Comparison of ENCODE assay signal across 27 cellular contexts in genomic region chr9:130302785-130303612, GRCh38. TPM values are rescaled to one million over a fixed set of nuclear protein-coding genes. Genes with fewer than 3 reads are reported as not detected.
"Had no signal": no experiment of that assay in that cellular context is flagged by ENCODE, and none has a peak within 500 bp of the region (broad histone marks: within the 10 kb centered on the region; RNA-seq: fewer than 3 reads in every experiment).

No MANE protein-coding gene starts in this region.

- H3K4me3 Mint-ChIP-seq: activated CD4-positive, alpha-beta T cell treated with anti-CD3 and anti-CD28 coated beads, Interleukin-2, amount 10 ng/mL, durations not matched to agents 7 days and 5 days; activated CD8-positive, alpha-beta memory T cell treated with anti-CD3 and anti-CD28 coated beads, Interleukin-2, amount 10 ng/mL, durations not matched to agents 7 days and 5 days; activated CD8-positive, alpha-beta T cell treated with anti-CD3 and anti-CD28 coated beads for 36 hours; activated naive CD4-positive, alpha-beta T cell treated with anti-CD3 and anti-CD28 coated beads, Interleukin-2, amount 50 U/mL, for 24 hours; activated T-helper 1 cell treated with anti-CD3 and anti-CD28 coated beads, Interleukin-12 subunit alpha, Interleukin-12 subunit beta, Interleukin-2, Interleukin-4 antibody, amounts not matched to agents 30 ng/mL and 10 ng/mL and 1 ng/mL, durations not matched to agents 14 hours and 24 hours and 36 hours; naive thymus-derived CD4-positive, alpha-beta T cell; neural crest cell; stimulated activated naive B cell treated with anti-CD40 and anti-IgM and Interleukin-4, amounts not matched to agents 10 μg/mL and 1 μg/mL and 100 μg/mL, for 72 hours; T-cell; T-helper 2 cell treated with Interferon-gamma antibody and Interleukin-4, amounts not matched to agents 5 μg/mL and 100 μg/mL, for 36 hours had no signal

- H3K9me3 ChIP-seq: body of pancreas, lower lobe of right lung, mucosa of descending colon had no signal

- H3K27me3 ChIP-seq: body of pancreas, cardiac muscle cell had no signal

- H3K27ac Mint-ChIP-seq: activated CD4-positive, alpha-beta T cell treated with anti-CD3 and anti-CD28 coated beads, Interleukin-2, amount 10 ng/mL, durations not matched to agents 7 days and 5 days; activated CD8-positive, alpha-beta memory T cell treated with anti-CD3 and anti-CD28 coated beads, Interleukin-2, amount 10 ng/mL, durations not matched to agents 7 days and 5 days; activated CD8-positive, alpha-beta T cell treated with anti-CD3 and anti-CD28 coated beads for 36 hours; activated naive CD4-positive, alpha-beta T cell treated with anti-CD3 and anti-CD28 coated beads, Interleukin-2, amount 50 U/mL, for 24 hours; activated T-helper 1 cell treated with anti-CD3 and anti-CD28 coated beads, Interleukin-12 subunit alpha, Interleukin-12 subunit beta, Interleukin-2, Interleukin-4 antibody, amounts not matched to agents 30 ng/mL and 10 ng/mL and 1 ng/mL, durations not matched to agents 14 hours and 24 hours and 36 hours; naive thymus-derived CD4-positive, alpha-beta T cell; progenitor cell of endocrine pancreas; stimulated activated naive B cell treated with anti-CD40 and anti-IgM and Interleukin-4, amounts not matched to agents 10 μg/mL and 1 μg/mL and 100 μg/mL, for 72 hours; T-cell; T-helper 2 cell treated with Interferon-gamma antibody and Interleukin-4, amounts not matched to agents 5 μg/mL and 100 μg/mL, for 36 hours had no signal

- H3K9me3 Mint-ChIP-seq: activated CD4-positive, alpha-beta T cell treated with anti-CD3 and anti-CD28 coated beads, Interleukin-2, amount 10 ng/mL, durations not matched to agents 7 days and 5 days; activated CD8-positive, alpha-beta T cell treated with anti-CD3 and anti-CD28 coated beads for 36 hours; activated naive CD4-positive, alpha-beta T cell treated with anti-CD3 and anti-CD28 coated beads, Interleukin-2, amount 50 U/mL, for 24 hours; neural crest cell; T-helper 2 cell treated with Interferon-gamma antibody and Interleukin-4, amounts not matched to agents 5 μg/mL and 100 μg/mL, for 36 hours had no signal

- H3K36me3 ChIP-seq: cardiac muscle cell, lower lobe of right lung had no signal

- H3K27me3 Mint-ChIP-seq: activated CD4-positive, alpha-beta T cell treated with anti-CD3 and anti-CD28 coated beads, Interleukin-2, amount 10 ng/mL, durations not matched to agents 7 days and 5 days; activated CD8-positive, alpha-beta memory T cell treated with anti-CD3 and anti-CD28 coated beads, Interleukin-2, amount 10 ng/mL, durations not matched to agents 7 days and 5 days; activated CD8-positive, alpha-beta T cell treated with anti-CD3 and anti-CD28 coated beads for 36 hours had no signal

- ATAC-seq: activated CD4-positive, CD25-positive, alpha-beta regulatory T cell treated with anti-CD3 and anti-CD28 coated beads, Interleukin-2, amount 50 U/mL, for 24 hours; activated CD8-positive, alpha-beta memory T cell treated with anti-CD3 and anti-CD28 coated beads, Interleukin-2, amount 10 ng/mL, durations not matched to agents 7 days and 5 days; activated CD8-positive, alpha-beta T cell treated with anti-CD3 and anti-CD28 coated beads for 36 hours; body of pancreas; lower lobe of right lung; mucosa of descending colon; naive thymus-derived CD4-positive, alpha-beta T cell; stimulated activated naive B cell treated with anti-CD40 and anti-IgM and Interleukin-4, amounts not matched to agents 10 μg/mL and 1 μg/mL and 100 μg/mL, for 72 hours; T-cell had no signal

- H3K4me1 Mint-ChIP-seq: activated CD4-positive, alpha-beta T cell treated with anti-CD3 and anti-CD28 coated beads, Interleukin-2, amount 10 ng/mL, durations not matched to agents 7 days and 5 days; activated CD8-positive, alpha-beta memory T cell treated with anti-CD3 and anti-CD28 coated beads, Interleukin-2, amount 10 ng/mL, durations not matched to agents 7 days and 5 days; activated naive CD4-positive, alpha-beta T cell treated with anti-CD3 and anti-CD28 coated beads, Interleukin-2, amount 50 U/mL, for 24 hours; T-cell had no signal

- DNase-seq: activated CD4-positive, alpha-beta T cell treated with anti-CD3 and anti-CD28 coated beads, Interleukin-2, amount 10 ng/mL, durations not matched to agents 7 days and 5 days; activated CD8-positive, alpha-beta memory T cell treated with anti-CD3 and anti-CD28 coated beads, Interleukin-2, amount 10 ng/mL, durations not matched to agents 7 days and 5 days; activated CD8-positive, alpha-beta T cell treated with anti-CD3 and anti-CD28 coated beads for 36 hours; activated gamma-delta T cell treated with Interleukin-2 at 50 U/mL for 16 hours; activated T-cell treated with anti-CD3 and anti-CD28 coated beads for 4 hours; anterior cingulate cortex; body of pancreas; dermis blood vessel endothelial cell; effector CD8-positive, alpha-beta T cell; erythroblast; hypothalamus; lower lobe of right lung; mesendoderm; mucosa of descending colon; naive thymus-derived CD4-positive, alpha-beta T cell; stimulated activated CD4-positive, alpha-beta T cell treated with anti-CD3 and anti-CD28 coated beads, Interleukin-2, amount 100 ng/mL, for 24 hours; stimulated activated naive B cell treated with anti-CD40 and anti-IgM and Interleukin-4, amounts not matched to agents 10 μg/mL and 1 μg/mL and 100 μg/mL, for 72 hours; T-cell had no signal

- H3K4me3 ChIP-seq: body of pancreas, cardiac muscle cell, lower lobe of right lung, mucosa of descending colon, skin epidermis had no signal

- H3K4me1 ChIP-seq: body of pancreas, lower lobe of right lung had no signal

- H3K27ac ChIP-seq: body of pancreas, cardiac muscle cell, lower lobe of right lung, VCaP had no signal

- H3K36me3 Mint-ChIP-seq: activated CD8-positive, alpha-beta memory T cell treated with anti-CD3 and anti-CD28 coated beads, Interleukin-2, amount 10 ng/mL, durations not matched to agents 7 days and 5 days; activated naive CD4-positive, alpha-beta T cell treated with anti-CD3 and anti-CD28 coated beads, Interleukin-2, amount 50 U/mL, for 24 hours; naive thymus-derived CD4-positive, alpha-beta T cell; stimulated activated naive B cell treated with anti-CD40 and anti-IgM and Interleukin-4, amounts not matched to agents 10 μg/mL and 1 μg/mL and 100 μg/mL, for 72 hours; T-cell had no signal

RNA-seq across cellular contexts. Expression of gene HMCN2, which starts 37.4 kb away (rescaled TPM):
- total RNA-seq: activated CD4-positive, alpha-beta T cell treated with anti-CD3 and anti-CD28 coated beads, Interleukin-2, amount 10 ng/mL, durations not matched to agents 7 days and 5 days; activated CD8-positive, alpha-beta memory T cell treated with anti-CD3 and anti-CD28 coated beads, Interleukin-2, amount 10 ng/mL, durations not matched to agents 7 days and 5 days; activated CD8-positive, alpha-beta T cell treated with anti-CD3 and anti-CD28 coated beads for 36 hours; activated T-helper 1 cell treated with anti-CD3 and anti-CD28 coated beads, Interleukin-12 subunit alpha, Interleukin-12 subunit beta, Interleukin-2, Interleukin-4 antibody, amounts not matched to agents 30 ng/mL and 10 ng/mL and 1 ng/mL, durations not matched to agents 14 hours and 24 hours and 36 hours; naive thymus-derived CD4-positive, alpha-beta T cell; neural crest cell had no signal
- polyA plus RNA-seq: naive thymus-derived CD4-positive, alpha-beta T cell had no signal
